15 cellular contexts compared by ENCODE assay signal in genomic region chr16:72844225-72844920, GRCh38.
DNase-seq lines count a peak whose midpoint lies in the region; ATAC-seq and TF ChIP-seq lines count a peak whose summit lies in the region.
"Had no signal": no experiment of that assay in that cellular context is flagged by ENCODE, and none has a peak within 500 bp of the region (broad histone marks: within the 10 kb centered on the region; RNA-seq: fewer than 3 reads in every experiment).

No MANE protein-coding gene starts in this region.

- H3K4me3 Mint-ChIP-seq in CD14-positive monocyte: peak overlapping the region in 1 of 2 donors; percentile 68

- DNase-seq in CD14-positive monocyte (ENCODE audit: low spot score) (no peak), OCI-M1 (lab: John Stamatoyannopoulos, UW) (peak; percentile 72), left kidney (ENCODE audit: low read depth, low spot score) (peak; percentile 67), uterus (no peak)
- DNase-seq in stimulated activated CD4-positive, alpha-beta T cell treated with anti-CD3 and anti-CD28 coated beads, Interleukin-4, amount 100 ng/mL, for 4 hours: no peak
- DNase-seq: activated gamma-delta T cell, erythroblast, midbrain, NCI-H1436, NCI-H69 had no signal

- peaks cover 49% of the 10 kb centered on the region for H3K4me1 Mint-ChIP-seq in CD14-positive monocyte

- peak overlapping the region in 4 of 7 donors; percentile 24 to 77 (median 52) for H3K27ac Mint-ChIP-seq in CD14-positive monocyte

- peaks cover 0 to 1% (median 0%) of the 10 kb centered on the region in 7 donors for H3K9me3 Mint-ChIP-seq in CD14-positive monocyte

- H3K4me1 ChIP-seq in uterus: peaks cover 0 to 11% of the 10 kb centered on the region in 2 donors

- H3K9me3 ChIP-seq in uterus: no peaks in the 10 kb centered on the region
- H3K9me3 ChIP-seq: SJSA1, suprapubic skin had no signal

- no peaks in the 10 kb centered on the region for H3K36me3 ChIP-seq in uterus
- H3K36me3 ChIP-seq: SJSA1, suprapubic skin had no signal

- H3K27me3 ChIP-seq in uterus: no peaks in the 10 kb centered on the region
- H3K27me3 ChIP-seq: SJSA1, suprapubic skin had no signal

- peaks cover 11 to 25% of the 10 kb centered on the region in 2 donors for H3K36me3 Mint-ChIP-seq in CD14-positive monocyte

- TF ChIP-seq CTCF in CD14-positive monocyte (IDR thresholded peaks at IDR 0.05) (no peak), uterus (IDR thresholded peaks at IDR 0.05) (no peak)

- peak; percentile 57 for ATAC-seq in GM19395 (IDR thresholded peaks at IDR 0.05; ENCODE audit: unreplicated experiment)
- ATAC-seq in HG02571 (IDR thresholded peaks at IDR 0.05; ENCODE audit: unreplicated experiment): no peak
- ATAC-seq in HG02870 (IDR thresholded peaks at IDR 0.05; ENCODE audit: unreplicated experiment): no peak

- H3K27ac ChIP-seq in uterus: no peak overlapping the region
- H3K27ac ChIP-seq: SJSA1, suprapubic skin had no signal

- TF ChIP-seq POLR2A in uterus (IDR thresholded peaks at IDR 0.05): no peak

- H3K27me3 Mint-ChIP-seq in CD14-positive monocyte (ENCODE audit: low read depth in 3 of 3): peaks cover 2% of the 10 kb centered on the region in 3 donors

- intact Hi-C loops in CD14-positive monocyte (cut with micrococcal nuclease) (loop anchor here in 1 of 2 donors (10.0 kb wide), 1 partner anchor 130 kb away; no protein-coding TSS in a partner anchor), uterus (cut with DNase I; ENCODE audit: low total_unique reads) (loop anchor here (10.0 kb wide), 1 partner anchor 110 kb away; no protein-coding TSS in a partner anchor)

- no peak overlapping the region for H3K4me3 ChIP-seq in uterus
- H3K4me3 ChIP-seq: SJSA1, suprapubic skin had no signal

Comparison
In these comparisons a context has a peak if more than half of its experiments do, and no peak if none do; other contexts are left out.
1. DNase-seq: peak in OCI-M1 (single experiment) and left kidney (single experiment); none in CD14-positive monocyte (single experiment), uterus (0 of 2) and stimulated activated CD4-positive, alpha-beta T cell treated with anti-CD3 and anti-CD28 coated beads, Interleukin-4, amount 100 ng/mL, for 4 hours (0 of 2).